Comparison of ENCODE assay signal across 20 cellular contexts in the genomic region with DNA sequence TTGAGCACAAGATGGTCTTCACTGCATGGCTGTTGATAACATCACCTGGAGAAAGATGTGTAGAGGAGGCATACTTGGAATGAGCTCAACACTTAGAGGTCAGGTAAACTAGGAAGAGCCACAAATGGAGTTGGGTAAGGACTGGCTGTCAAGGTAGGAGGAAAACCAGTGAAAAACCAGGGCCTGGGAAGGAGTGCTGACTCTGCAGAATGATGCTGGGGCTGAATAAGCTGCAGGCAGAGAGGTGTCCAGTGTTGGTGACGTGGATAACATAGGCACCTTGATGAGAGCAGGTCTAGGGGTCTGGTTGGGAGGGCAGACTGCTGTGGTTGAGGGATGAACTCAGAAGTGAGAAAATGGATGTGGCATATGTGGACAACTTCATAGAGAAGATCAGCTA.
A peak's percentile ranks its signal among the peaks of the same experiment; 100 is the strongest.
DNase-seq lines count a peak whose midpoint lies in the region; ATAC-seq, FAIRE-seq and TF ChIP-seq lines count a peak whose summit lies in the region.
"Had no signal": no experiment of that assay in that cellular context is flagged by ENCODE, and none has a peak within 500 bp of the region (broad histone marks: within the 10 kb centered on the region; RNA-seq: fewer than 3 reads in every experiment).

No MANE protein-coding gene starts in this region.

- no peak overlapping the region for H2BK12ac ChIP-seq in H1 (ENCODE audit: low read depth, low read length)

- H3K27me3 ChIP-seq in WERI-Rb-1 (ENCODE audit: insufficient read depth, low read depth, severe bottlenecking) (no peaks in the 10 kb centered on the region), H1 (replicated peaks in 1 of 4; ENCODE audit: control insufficient read depth in 3 of 4, extremely low read depth in 1 of 4, insufficient read depth in 3 of 4, low read length in 3 of 4) (no peaks in the 10 kb centered on the region)
- H3K27me3 ChIP-seq: BE2C; BLaER1 treated with 17β-estradiol and CSF1 and Interleukin-3, amounts not matched to agents 10 nM and 100 nM had no signal

- TF ChIP-seq RAD21 in A549 (conservative IDR thresholded peaks at IDR 0.05 in 1 of 2, IDR thresholded peaks at IDR 0.05 in 1 of 2) (no peak), H1 (IDR thresholded peaks at IDR 0.05 in 1 of 2, conservative IDR thresholded peaks at IDR 0.05 in 1 of 2; ENCODE audit: low read depth in 2 of 2, low read length in 2 of 2) (no peak)

- no peaks in the 10 kb centered on the region for H3K23me2 ChIP-seq in H1 (ENCODE audit: low read depth, low read length)

- H3K4me2 ChIP-seq in A549 (no peak overlapping the region), H1 (ENCODE audit: insufficient read depth in 1 of 2, low read depth in 2 of 2, low read length in 2 of 2) (no peak overlapping the region)
- H3K4me2 ChIP-seq: BLaER1 treated with 17β-estradiol and CSF1 and Interleukin-3, amounts not matched to agents 10 nM and 100 nM had no signal

- H2BK20ac ChIP-seq in H1 (ENCODE audit: low read length), result no peak overlapping the region

- no peak for TF ChIP-seq POLR2A in A549 (IDR thresholded peaks at IDR 0.05; ENCODE audit: low read length)
- no peak for TF ChIP-seq POLR2A in H1 (IDR thresholded peaks at IDR 0.05; ENCODE audit: control extremely low read depth in 1 of 2, low read depth in 2 of 2, low read length in 2 of 2)

- H3K56ac ChIP-seq in H1 (replicated peaks; ENCODE audit: insufficient read length, low read depth, low read length), result no peak overlapping the region

- H3K4ac ChIP-seq in H1 (replicated peaks; ENCODE audit: insufficient read length, low read depth, low read length), result no peak overlapping the region

- H3K27ac ChIP-seq in A549 (no peak overlapping the region), WERI-Rb-1 (peak overlapping the region; percentile 35), H1 (ENCODE audit: low read depth, low read length) (no peak overlapping the region)
- H3K27ac ChIP-seq: BLaER1 treated with 17β-estradiol and CSF1 and Interleukin-3, amounts not matched to agents 10 nM and 100 nM; GM23248 had no signal

- DNase-seq in A549 (ENCODE audit: low read depth in 1 of 2, low spot score in 1 of 2) (no peak), D721Med (ENCODE audit: insufficient read length, low spot score) (peak; percentile 18), WERI-Rb-1 (peak; percentile 76), H1 (ENCODE audit: low read depth in 1 of 2, low spot score in 2 of 2) (no peak), NK-92 (lab: John Stamatoyannopoulos, UW; ENCODE audit: unreplicated experiment) (no peak), SIG-M5 treated with dmso at 0.1 percent for 504 hours (lab: John Stamatoyannopoulos, UW; ENCODE audit: unreplicated experiment) (no peak), AG08395 (ENCODE audit: low spot score) (no peak)
- DNase-seq: 8988T; AML-193; BE2C; CD4-positive, alpha-beta T cell; CD8-positive, alpha-beta memory T cell; DMS153; DND-41; GM23248; H9 had no signal

- H2BK15ac ChIP-seq in H1 (ENCODE audit: low read length), result 0 out of 2 replicates have a peak overlapping the region, but pooled peaks have one; percentile 49

- no peak overlapping the region; the same call in 1 of the 2 replicates for H2BK5ac ChIP-seq in H1 (ENCODE audit: low read depth, low read length)

- no peak overlapping the region for H2AK5ac ChIP-seq in H1 (ENCODE audit: low read depth, low read length)

- H2AFZ ChIP-seq in H1 (ENCODE audit: low read length), result no peak overlapping the region
- H2AFZ ChIP-seq: GM23248 had no signal

- CTCF ChIA-PET in A549 (lab: Yijun Ruan, JAX), result no interaction called here
- CTCF ChIA-PET in H1 (lab: Charles Lee; ENCODE audit: partially characterized antibody), result interaction anchor here (0.7 to 2.1 kb wide), 3 partner anchors 9 to 51 kb away, joined by 3 to 5 read pairs (median 3); no protein-coding TSS in a partner anchor

- H3K4me1 ChIP-seq in A549, result no peaks in the 10 kb centered on the region
- peaks cover 0 to 3% (median 1%) of the 10 kb centered on the region in 4 experiments; a peak in 2 of 7 replicates for H3K4me1 ChIP-seq in H1 (replicated peaks in 1 of 4; ENCODE audit: control insufficient read depth in 3 of 4, insufficient read depth in 4 of 4, low read length in 3 of 4)

- H3K18ac ChIP-seq in H1 (ENCODE audit: extremely low read depth, low read length), result no peak overlapping the region

- H4K91ac ChIP-seq in H1 (replicated peaks; ENCODE audit: insufficient read length, low read length), result no peak overlapping the region

- POLR2A ChIA-PET in A549 (lab: Yijun Ruan, JAX) (no interaction called here), H1 (lab: Charles Lee; ENCODE audit: partially characterized antibody) (no interaction called here)

- no peaks in the 10 kb centered on the region; a peak in 1 of 4 replicates for H3K79me2 ChIP-seq in H1 (ENCODE audit: control insufficient read depth in 1 of 2, insufficient read depth in 2 of 2, low read length in 2 of 2)

- 100% methylated on average over 1 of the region's 1 CpG for WGBS in A549 (ENCODE audit: missing lambda C conversion rate)
- WGBS in H1 (ENCODE audit: extremely low coverage in 1 of 2, insufficient coverage in 1 of 2, insufficient read length in 1 of 2, insufficient replicate concordance in 2 of 2, low coverage in 1 of 2, low lambda C conversion rate in 2 of 2, missing lambda C conversion rate in 1 of 2), 2 experiments, result 85% methylated on average over 1 of the region's 1 CpG; no CpG with 5 or more reads in 1 of the 2 experiments

- no peak overlapping the region for H4K8ac ChIP-seq in H1 (ENCODE audit: extremely low read depth, insufficient read depth, low read length)

- FAIRE-seq in A549 (lab: Jason Lieb, UNC) (no peak), D721Med (lab: Jason Lieb, UNC) (no peak), H1 (lab: Jason Lieb, UNC) (no peak)
- FAIRE-seq: G401.6, GM12892 had no signal

- no peak overlapping the region for H3K14ac ChIP-seq in H1 (ENCODE audit: insufficient read length)

- H3K9ac ChIP-seq in H1 (replicated peaks in 1 of 4; ENCODE audit: extremely low read depth in 1 of 4, low read depth in 3 of 4, low read length in 3 of 4), result no peak overlapping the region
- H3K9ac ChIP-seq: BLaER1 treated with 17β-estradiol and CSF1 and Interleukin-3, amounts not matched to agents 10 nM and 100 nM; GM23248 had no signal

- TF ChIP-seq EP300 in A549 (IDR thresholded peaks at IDR 0.05), result no peak
- no peak for TF ChIP-seq EP300 in H1 (IDR thresholded peaks at IDR 0.05; ENCODE audit: borderline replicate concordance in 1 of 2, low read depth in 2 of 2, low read length in 2 of 2)

- H3K79me1 ChIP-seq in H1 (ENCODE audit: low read depth, low read length), result no peaks in the 10 kb centered on the region; the same call in 1 of the 2 replicates

- H3K36me3 ChIP-seq in WERI-Rb-1 (no peaks in the 10 kb centered on the region), H1 (ENCODE audit: control insufficient read depth in 2 of 4, insufficient read depth in 4 of 4, low read length in 3 of 4) (peaks cover 0 to under 1% (median 0%) of the 10 kb centered on the region in 4 experiments; a peak in 1 of 8 replicates)
- H3K36me3 ChIP-seq: BE2C had no signal

- H4K5ac ChIP-seq in H1 (ENCODE audit: insufficient read length, low read depth, low read length), result no peak overlapping the region

- no peak for ATAC-seq in A549
- ATAC-seq: HCT116 had no signal

- no peak overlapping the region for H3K4me3 ChIP-seq in A549
- H3K4me3 ChIP-seq in WERI-Rb-1 (ENCODE audit: low read depth, low read length), result no peak overlapping the region
- H3K4me3 ChIP-seq in H1 (ENCODE audit: extremely low read depth in 1 of 4, insufficient read depth in 2 of 4, low read depth in 3 of 4, low read length in 4 of 4), result no peak overlapping the region
- H3K4me3 ChIP-seq: BLaER1 treated with 17β-estradiol and CSF1 and Interleukin-3, amounts not matched to agents 10 nM and 100 nM; GM23248 had no signal

- H3K23ac ChIP-seq in H1 (ENCODE audit: insufficient read length), result no peak overlapping the region

- TF ChIP-seq CTCF in A549 (IDR thresholded peaks at IDR 0.05), result no peak
- TF ChIP-seq CTCF in D721Med (IDR thresholded peaks at IDR 0.05; ENCODE audit: insufficient read depth, missing control alignments), result no peak
- no peak for TF ChIP-seq CTCF in WERI-Rb-1 (IDR thresholded peaks at IDR 0.05; ENCODE audit: low read depth, low read length)
- no peak for TF ChIP-seq CTCF in H1 (IDR thresholded peaks at IDR 0.05; ENCODE audit: control extremely low read depth in 1 of 3, insufficient read depth in 1 of 3, low read depth in 1 of 3, low read length in 3 of 3)

- no peak overlapping the region for H2BK120ac ChIP-seq in H1 (replicated peaks; ENCODE audit: low read depth, low read length)

- H3K9me3 ChIP-seq in A549 (no peaks in the 10 kb centered on the region), WERI-Rb-1 (ENCODE audit: severe bottlenecking) (no peaks in the 10 kb centered on the region), H1 (ENCODE audit: insufficient read depth in 2 of 2, low read depth in 1 of 2, low read length in 1 of 2) (no peaks in the 10 kb centered on the region)
- H3K9me3 ChIP-seq: BE2C had no signal

- H4K20me1 ChIP-seq in H1 (replicated peaks in 1 of 2; ENCODE audit: control insufficient read depth in 1 of 2, insufficient read depth in 2 of 2, low read length in 2 of 2), result no peaks in the 10 kb centered on the region

TF ChIP-seq in A549, 52 proteins besides CTCF, POLR2A, EP300 and RAD21:
- TF ChIP-seq CBX8 (IDR thresholded peaks at IDR 0.05), result no peak
- TF ChIP-seq MAFK (IDR thresholded peaks at IDR 0.05; ENCODE audit: partially characterized antibody), result peak; percentile 85
TF ChIP-seq in A549: peak in this region for 1.

TF ChIP-seq in H1, 55 proteins besides CTCF, POLR2A, EP300 and RAD21:
- TF ChIP-seq SAP30 (IDR thresholded peaks at IDR 0.05; ENCODE audit: insufficient read depth, insufficient replicate concordance, low read length) (no peak), HDAC6 (IDR thresholded peaks at IDR 0.05; ENCODE audit: low read depth, low read length) (no peak), MAFK (IDR thresholded peaks at IDR 0.05; ENCODE audit: low read depth, low read length) (peak; percentile 73)

Comparison
In these comparisons a context has a peak if more than half of its experiments do, and no peak if none do; other contexts are left out.
1. DNase-seq: peak in D721Med (single experiment) and WERI-Rb-1 (single experiment); none in A549 (0 of 2), H1 (0 of 2), NK-92 (single experiment), SIG-M5 treated with dmso at 0.1 percent for 504 hours (single experiment) and AG08395 (single experiment).